8 cellular contexts compared by ENCODE assay signal in the genomic region with DNA sequence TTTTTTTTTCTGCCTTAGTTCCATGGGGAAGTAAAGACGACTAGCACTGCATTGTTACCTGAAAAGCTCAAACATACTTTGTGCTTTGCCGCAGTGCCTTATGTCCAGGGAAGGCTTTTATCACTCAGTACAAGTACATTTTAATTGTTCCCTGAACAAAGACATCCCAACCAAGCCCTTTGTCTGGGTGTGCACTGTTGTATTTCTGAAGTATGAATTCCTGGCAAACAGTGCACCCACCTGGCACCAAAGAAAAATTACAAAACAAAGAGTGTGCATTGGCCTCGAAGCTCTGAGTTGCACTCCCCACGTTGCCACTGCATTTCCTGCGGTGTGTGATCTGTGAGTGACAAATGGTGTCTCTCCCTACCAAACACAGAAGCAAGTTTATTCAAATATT.
A peak's percentile ranks its signal among the peaks of the same experiment; 100 is the strongest.
DNase-seq lines count a peak whose midpoint lies in the region; ATAC-seq and TF ChIP-seq lines count a peak whose summit lies in the region.

No MANE protein-coding gene starts in this region.

- TF ChIP-seq CTCF in WTC11 (IDR thresholded peaks at IDR 0.05) (no peak), nephron progenitor cell (IDR thresholded peaks at IDR 0.05) (no peak)

- H3K9me3 Mint-ChIP-seq in WTC11: no peaks in the 10 kb centered on the region
- no peaks in the 10 kb centered on the region for H3K9me3 Mint-ChIP-seq in nephron progenitor cell

- H3K36me3 Mint-ChIP-seq in WTC11: no peaks in the 10 kb centered on the region
- peaks cover 8% of the 10 kb centered on the region for H3K36me3 Mint-ChIP-seq in nephron progenitor cell (ENCODE audit: low read depth)

- CTCF ChIA-PET in WTC11 (lab: Charles Lee): no interaction called here

- H3K27ac Mint-ChIP-seq in WTC11 (no peak overlapping the region), nephron progenitor cell (no peak overlapping the region)

- DNase-seq in ELR (ENCODE audit: low read depth) (peak; percentile 50), NCI-H2107 treated with DMSO at 0.1 percent for 48 hours (lab: John Stamatoyannopoulos, UW; ENCODE audit: unreplicated experiment) (peak; percentile 95), WTC11 (ENCODE audit: low spot score) (peak; percentile 8), myocyte (ENCODE audit: low read depth) (peak; percentile 2), nephron progenitor cell (no peak), middle frontal gyrus (ENCODE audit: extremely low spot score, low spot score) (no peak)
- no peak for DNase-seq in stimulated activated CD4-positive, alpha-beta T cell treated with anti-CD3 and anti-CD28 coated beads, Interleukin-2, amount 100 ng/mL, for 48 hours

- H3K4me3 Mint-ChIP-seq in WTC11 (no peak overlapping the region), nephron progenitor cell (no peak overlapping the region)

- H3K27me3 Mint-ChIP-seq in WTC11 (ENCODE audit: low read depth) (no peaks in the 10 kb centered on the region), nephron progenitor cell (ENCODE audit: low read depth, poor library complexity) (peaks cover 4% of the 10 kb centered on the region)

- POLR2A ChIA-PET in WTC11 (lab: Charles Lee): no interaction called here

- ATAC-seq in WTC11: no peak
- no peak for ATAC-seq in HG03439 (IDR thresholded peaks at IDR 0.05; ENCODE audit: unreplicated experiment)

- H3K4me1 Mint-ChIP-seq in WTC11 (0 out of 2 replicates have a peak, but pooled peaks cover 7% of the 10 kb centered on the region), nephron progenitor cell (peaks cover 10% of the 10 kb centered on the region)

TF ChIP-seq in WTC11, 78 proteins besides CTCF, POLR2A, EP300 and RAD21:
- TF ChIP-seq FOXP1 (CRISPR knock-in tag; IDR thresholded peaks at IDR 0.05; ENCODE audit: borderline replicate concordance): no peak
- no peak for TF ChIP-seq CREM (CRISPR knock-in tag; IDR thresholded peaks at IDR 0.05)
- no peak for TF ChIP-seq MXD4 (CRISPR knock-in tag; IDR thresholded peaks at IDR 0.05; ENCODE audit: borderline replicate concordance)
- no peak for TF ChIP-seq ZNF423 (CRISPR knock-in tag; IDR thresholded peaks at IDR 0.05)
- TF ChIP-seq TEAD4 (CRISPR knock-in tag; IDR thresholded peaks at IDR 0.05): no peak
- TF ChIP-seq ETV6 (CRISPR knock-in tag; IDR thresholded peaks at IDR 0.05): no peak
- TF ChIP-seq ZNF263 (CRISPR knock-in tag; IDR thresholded peaks at IDR 0.05; ENCODE audit: low read depth): no peak
- TF ChIP-seq NFE2L1 (CRISPR knock-in tag; IDR thresholded peaks at IDR 0.05): no peak
- TF ChIP-seq GABPB1 (CRISPR knock-in tag; IDR thresholded peaks at IDR 0.05): no peak
- TF ChIP-seq USF2 (CRISPR knock-in tag; IDR thresholded peaks at IDR 0.05): no peak

Comparison
In these comparisons a context has a peak if more than half of its experiments do, and no peak if none do; other contexts are left out.
1. DNase-seq: peak in ELR (single experiment), NCI-H2107 treated with DMSO at 0.1 percent for 48 hours (single experiment), WTC11 (single experiment) and myocyte (single experiment); none in stimulated activated CD4-positive, alpha-beta T cell treated with anti-CD3 and anti-CD28 coated beads, Interleukin-2, amount 100 ng/mL, for 48 hours (0 of 2), nephron progenitor cell (single experiment) and middle frontal gyrus (single experiment).